17 cellular contexts compared by ENCODE assay signal in the genomic region with DNA sequence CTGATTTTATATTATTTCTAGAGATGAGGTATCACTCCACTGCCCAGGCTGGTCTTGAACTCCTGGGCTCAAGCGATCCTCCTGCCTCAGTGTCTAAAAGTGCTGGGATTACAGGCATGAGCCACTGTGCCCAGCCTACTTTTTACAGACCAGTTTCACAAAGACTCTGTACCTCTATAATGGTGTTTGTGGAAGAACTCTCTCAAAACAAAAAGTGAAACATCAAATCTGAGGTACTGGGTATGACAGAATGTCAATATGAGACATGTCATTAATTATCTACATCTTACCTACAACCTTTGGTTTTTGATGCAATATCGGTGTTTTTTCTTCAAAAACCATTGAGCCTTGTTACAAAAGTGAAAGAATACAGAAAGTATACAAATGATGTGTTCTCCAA.
"Had no signal": no experiment of that assay in that cellular context is flagged by ENCODE, and none has a peak within 500 bp of the region (broad histone marks: within the 10 kb centered on the region; RNA-seq: fewer than 3 reads in every experiment).

No MANE protein-coding gene starts in this region.

- H3K36me3 ChIP-seq: esophagus squamous epithelium, tibial artery, uterus had no signal

- H3K27ac ChIP-seq: body of pancreas, esophagus squamous epithelium, tibial artery, uterus had no signal

- DNase-seq: activated CD4-positive, alpha-beta T cell treated with anti-CD3 and anti-CD28 coated beads, Interleukin-2, amount 10 ng/mL, durations not matched to agents 7 days and 5 days; activated CD8-positive, alpha-beta memory T cell treated with anti-CD3 and anti-CD28 coated beads for 24 hours; activated naive CD8-positive, alpha-beta T cell treated with anti-CD3 and anti-CD28 coated beads for 36 hours; amygdala; body of pancreas; caudate nucleus; cortex of kidney; effector CD4-positive, alpha-beta T cell; esophagus squamous epithelium; kidney glomerular epithelial cell; mesenchymal stem cell; retina; stimulated activated CD4-positive, alpha-beta T cell treated with anti-CD3 and anti-CD28 coated beads, Interleukin-2, amount 100 ng/mL, for 48 hours; stimulated activated naive B cell treated with anti-CD40 and anti-IgM and Interleukin-4, amounts not matched to agents 10 μg/mL and 1 μg/mL and 100 μg/mL, for 72 hours; tibial artery; uterus had no signal

- H3K27me3 ChIP-seq: body of pancreas, esophagus squamous epithelium, tibial artery, uterus had no signal

- H3K4me3 ChIP-seq: body of pancreas, esophagus squamous epithelium, tibial artery, uterus had no signal

- ATAC-seq: body of pancreas; natural killer cell treated with Interleukin-12 subunit alpha and Interleukin-12 subunit beta and Interleukin-15 and Interleukin-18, amount 100 ng/mL, for 72 hours; stimulated activated naive B cell treated with anti-CD40 and anti-IgM and Interleukin-4, amounts not matched to agents 10 μg/mL and 1 μg/mL and 100 μg/mL, for 72 hours had no signal

- H3K9me3 ChIP-seq: body of pancreas, esophagus squamous epithelium, tibial artery, uterus had no signal

- H3K4me1 ChIP-seq: body of pancreas, tibial artery, uterus had no signal
